Comparison of ENCODE assay signal across 8 cellular contexts in the genomic region with DNA sequence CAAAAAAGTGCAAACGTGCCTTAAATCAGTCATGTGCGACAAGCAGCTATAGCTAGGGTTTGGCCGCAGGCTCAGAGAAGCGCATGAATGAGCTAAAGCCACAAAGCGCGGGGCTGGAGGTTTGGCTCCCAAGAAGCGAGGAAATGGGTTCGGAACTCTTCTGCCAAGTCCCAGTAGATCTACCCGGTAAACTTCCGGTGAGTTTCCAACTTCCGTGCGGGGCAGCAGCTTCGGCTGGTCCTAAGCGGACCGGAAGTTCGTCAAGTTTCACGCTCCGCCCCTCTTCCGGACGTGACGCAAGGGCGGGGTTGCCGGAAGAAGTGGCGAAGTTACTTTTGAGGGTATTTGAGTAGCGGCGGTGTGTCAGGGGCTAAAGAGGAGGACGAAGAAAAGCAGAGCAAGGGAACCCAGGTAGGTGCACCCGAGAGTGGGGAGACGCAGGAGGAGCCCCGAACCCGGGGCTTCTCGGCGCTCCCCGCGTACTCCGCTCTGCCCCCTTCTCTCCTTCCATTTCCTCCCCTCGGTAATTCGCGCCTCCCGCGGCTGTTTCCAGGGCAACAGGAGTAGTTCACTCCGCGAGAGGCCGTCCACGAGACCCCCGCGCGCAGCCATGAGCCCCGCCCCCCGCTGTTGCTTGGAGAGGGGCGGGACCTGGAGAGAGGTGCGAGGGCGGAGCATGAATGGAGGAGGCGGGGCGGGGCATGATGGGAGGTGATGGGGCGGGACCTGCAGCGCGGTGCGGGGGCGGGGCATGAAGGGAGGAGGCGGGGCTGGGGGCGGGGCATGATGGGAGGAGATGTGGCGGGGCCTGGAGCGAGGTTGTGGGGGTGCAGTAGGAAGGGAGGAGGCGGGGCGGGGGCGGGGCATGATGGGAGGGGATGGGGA. TPM values are rescaled to one million over a fixed set of nuclear protein-coding genes. Genes with fewer than 3 reads are reported as not detected.
DNase-seq lines count a peak whose midpoint lies in the region; ATAC-seq and TF ChIP-seq lines count a peak whose summit lies in the region.

NR1H2 (plus strand) TSS at position 292 of the 885 bp plus-strand sequence. CDS start 1,149 bp downstream, outside the sequence.

- TF ChIP-seq POLR2A in right lobe of liver (IDR thresholded peaks at IDR 0.05) = peak; percentile 75

- intact Hi-C loops in activated CD4-positive, alpha-beta memory T cell treated with anti-CD3 and anti-CD28 coated beads for 36 hours (cut with micrococcal nuclease) = loop anchor here (1.0 to 2.0 kb wide), 5 partner anchors 8 to 100 kb away; partner anchors contain the start of genes EMC10, GARIN5A and POLD1
- intact Hi-C loops in right lobe of liver (cut with DNase I) = loop anchor here (10.0 kb wide), 2 partner anchors 78 to 408 kb away; no protein-coding TSS in a partner anchor

- H3K27ac ChIP-seq in duodenal mucosa (ENCODE audit: low read depth, low read length) (peak within 1 kb of the TSS; percentile 99), right lobe of liver (peak within 1 kb of the TSS; percentile 95 to 99 (median 98))

- H3K9ac ChIP-seq in duodenal mucosa (ENCODE audit: low read depth in 1 of 2, low read length in 2 of 2) = peak within 1 kb of the TSS; percentile 89 to 97

- POLR2A ChIA-PET in activated CD4-positive, alpha-beta memory T cell treated with anti-CD3 and anti-CD28 coated beads for 36 hours (lab: Charles Lee) = interaction anchor here (0.9 to 1.0 kb wide), 3 partner anchors 14 to 135 kb away, joined by 3 to 6 read pairs (median 5); partner anchors contain the start of gene JOSD2

- peaks cover 29% of the 10 kb centered on the region for H3K36me3 Mint-ChIP-seq in activated CD4-positive, alpha-beta memory T cell treated with anti-CD3 and anti-CD28 coated beads for 36 hours

- WGBS in right lobe of liver (ENCODE audit: insufficient coverage, low coverage, low lambda C conversion rate, missing lambda C conversion rate) = 2% methylated on average over 56 of the region's 67 CpGs

- H3K4me3 ChIP-seq in duodenal mucosa (ENCODE audit: low read depth in 1 of 2, low read length in 2 of 2) (peak within 1 kb of the TSS; percentile 88 to 92), right lobe of liver (peak within 1 kb of the TSS; percentile 83 to 99 (median 97))

- peak within 1 kb of the TSS; percentile 98 for H3K27ac Mint-ChIP-seq in activated CD4-positive, alpha-beta memory T cell treated with anti-CD3 and anti-CD28 coated beads for 36 hours

- ATAC-seq in GM19395 (IDR thresholded peaks at IDR 0.05; ENCODE audit: unreplicated experiment) (peak; percentile 86), HG03571 (IDR thresholded peaks at IDR 0.05; ENCODE audit: unreplicated experiment) (peak; percentile 69), right lobe of liver (peak; percentile 91 to 97 (median 94))

- H3K36me3 ChIP-seq in duodenal mucosa (ENCODE audit: control insufficient read depth in 1 of 2, insufficient read depth in 2 of 2, low read length in 2 of 2) = peaks cover 35 to 41% of the 10 kb centered on the region in 2 donors
- H3K36me3 ChIP-seq in right lobe of liver = peaks cover 0 to 34% (median 12%) of the 10 kb centered on the region in 4 donors

- CTCF ChIA-PET in activated CD4-positive, alpha-beta memory T cell treated with anti-CD3 and anti-CD28 coated beads for 36 hours (lab: Charles Lee) = interaction anchor here (0.6 to 1.8 kb wide), 9 partner anchors 10 to 548 kb away, joined by 3 to 18 read pairs (median 4); partner anchors contain the start of gene KCNC3

- peak within 1 kb of the TSS; percentile 91 for H3K4me3 Mint-ChIP-seq in activated CD4-positive, alpha-beta memory T cell treated with anti-CD3 and anti-CD28 coated beads for 36 hours

- DNase-seq in C1 segment of cervical spinal cord (lab: John Stamatoyannopoulos, UW) (peak; percentile 56 to 96 (median 90)), NCI-H82 treated with DMSO at 0.1 percent for 48 hours (lab: John Stamatoyannopoulos, UW; ENCODE audit: unreplicated experiment) (peak; percentile 85), right lobe of liver (peak; percentile 94 to 97 (median 95))
- peak; percentile 96 for DNase-seq in activated CD4-positive, alpha-beta memory T cell treated with anti-CD3 and anti-CD28 coated beads for 36 hours
- DNase-seq in stimulated activated CD4-positive, alpha-beta T cell treated with anti-CD3 and anti-CD28 coated beads, Interleukin-4, amount 100 ng/mL, for 4 hours = peak; percentile 91 to 93

- TF ChIP-seq CTCF in right lobe of liver (IDR thresholded peaks at IDR 0.05) = no peak

- H3K27me3 Mint-ChIP-seq in activated CD4-positive, alpha-beta memory T cell treated with anti-CD3 and anti-CD28 coated beads for 36 hours = no peaks in the 10 kb centered on the region

- peaks cover 21% of the 10 kb centered on the region for H3K4me1 Mint-ChIP-seq in activated CD4-positive, alpha-beta memory T cell treated with anti-CD3 and anti-CD28 coated beads for 36 hours (ENCODE audit: low read depth)

- H3K4me1 ChIP-seq in duodenal mucosa (ENCODE audit: control insufficient read depth in 1 of 2, insufficient read depth in 2 of 2, low read length in 2 of 2) = peaks cover 0 to 4% of the 10 kb centered on the region in 2 donors
- H3K4me1 ChIP-seq in right lobe of liver = no peaks in the 10 kb centered on the region

- H3K27me3 ChIP-seq in duodenal mucosa (ENCODE audit: control insufficient read depth in 1 of 2, insufficient read depth in 2 of 2, low read length in 2 of 2) = no peaks in the 10 kb centered on the region
- no peaks in the 10 kb centered on the region for H3K27me3 ChIP-seq in right lobe of liver

- no peaks in the 10 kb centered on the region for H3K9me3 ChIP-seq in duodenal mucosa (ENCODE audit: control insufficient read depth in 1 of 2, low read length in 2 of 2)
- no peaks in the 10 kb centered on the region for H3K9me3 ChIP-seq in right lobe of liver

- no peaks in the 10 kb centered on the region for H3K9me3 Mint-ChIP-seq in activated CD4-positive, alpha-beta memory T cell treated with anti-CD3 and anti-CD28 coated beads for 36 hours

RNA-seq across cellular contexts. Expression of gene NR1H2, which starts in this region (rescaled TPM):
- total RNA-seq in activated CD4-positive, alpha-beta memory T cell treated with anti-CD3 and anti-CD28 coated beads for 36 hours = 10 to 100 TPM; 73.9 to 75.6 TPM
- 10 to 100 TPM; 23.6 to 57.9 (median 33.8) TPM for total RNA-seq in right lobe of liver

Comparison
In these comparisons a context has a peak if more than half of its experiments do, and no peak if none do; other contexts are left out.
1. Peak in every context shown above with its lines: DNase-seq, ATAC-seq, H3K4me3 ChIP-seq and H3K27ac ChIP-seq.